1 cellular context compared by ENCODE assay signal in the genomic region with DNA sequence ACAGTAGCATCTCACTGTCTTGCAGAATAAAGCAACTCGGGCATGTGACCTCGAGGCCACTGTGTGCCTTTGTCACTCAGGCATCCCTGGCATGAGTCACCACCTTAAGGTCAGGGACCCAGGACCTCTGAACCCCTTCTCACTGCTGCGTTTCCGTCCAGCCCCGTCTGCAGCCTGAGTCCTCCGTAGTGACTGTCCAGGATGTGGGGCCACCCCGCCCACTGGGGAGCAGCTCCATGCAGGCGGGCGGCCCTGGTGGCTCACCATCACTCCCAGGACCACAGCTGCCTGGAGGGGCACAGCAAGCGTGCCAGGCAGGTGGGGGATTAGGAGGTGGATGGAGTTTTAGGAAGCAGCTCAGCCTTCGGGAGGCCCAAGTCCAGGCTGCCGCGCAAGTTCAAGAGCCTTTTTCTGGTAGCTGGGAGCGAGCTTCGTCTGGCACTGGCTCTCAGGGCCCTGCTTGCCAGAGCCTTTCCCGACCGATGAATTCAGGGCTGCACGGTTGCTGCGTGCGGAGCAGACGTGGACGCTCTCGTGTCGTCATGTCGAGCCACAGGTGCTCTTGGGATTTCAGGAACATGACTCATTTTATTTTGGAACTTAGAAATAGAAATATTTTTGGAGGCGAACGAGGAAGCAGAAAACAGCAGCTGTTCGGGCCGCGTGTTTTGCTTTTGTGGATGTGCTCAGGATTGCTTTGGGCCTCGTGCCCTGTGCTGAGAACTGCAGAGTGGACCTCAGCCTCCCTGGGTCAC.
TF ChIP-seq lines count a peak whose summit lies in the region.

No MANE protein-coding gene starts in this region.

TF ChIP-seq in SK-N-SH, 30 proteins besides CTCF, POLR2A, EP300 and RAD21:
- TF ChIP-seq GATA2 (CRISPR knock-in tag; IDR thresholded peaks at IDR 0.05), result no peak
- TF ChIP-seq, protein P1, sequence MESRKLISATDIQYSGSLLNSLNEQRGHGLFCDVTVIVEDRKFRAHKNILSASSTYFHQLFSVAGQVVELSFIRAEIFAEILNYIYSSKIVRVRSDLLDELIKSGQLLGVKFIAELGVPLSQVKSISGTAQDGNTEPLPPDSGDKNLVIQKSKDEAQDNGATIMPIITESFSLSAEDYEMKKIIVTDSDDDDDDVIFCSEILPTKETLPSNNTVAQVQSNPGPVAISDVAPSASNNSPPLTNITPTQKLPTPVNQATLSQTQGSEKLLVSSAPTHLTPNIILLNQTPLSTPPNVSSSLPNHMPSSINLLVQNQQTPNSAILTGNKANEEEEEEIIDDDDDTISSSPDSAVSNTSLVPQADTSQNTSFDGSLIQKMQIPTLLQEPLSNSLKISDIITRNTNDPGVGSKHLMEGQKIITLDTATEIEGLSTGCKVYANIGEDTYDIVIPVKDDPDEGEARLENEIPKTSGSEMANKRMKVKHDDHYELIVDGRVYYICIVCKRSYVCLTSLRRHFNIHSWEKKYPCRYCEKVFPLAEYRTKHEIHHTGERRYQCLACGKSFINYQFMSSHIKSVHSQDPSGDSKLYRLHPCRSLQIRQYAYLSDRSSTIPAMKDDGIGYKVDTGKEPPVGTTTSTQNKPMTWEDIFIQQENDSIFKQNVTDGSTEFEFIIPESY (IDR thresholded peaks at IDR 0.05; ENCODE audit: borderline replicate concordance, low read depth), result no peak
- TF ChIP-seq ELF1 (IDR thresholded peaks at IDR 0.05), result no peak
- no peak for TF ChIP-seq NRF1 (IDR thresholded peaks at IDR 0.05; ENCODE audit: low read depth, low read length)
- TF ChIP-seq USF1 (IDR thresholded peaks at IDR 0.05; ENCODE audit: borderline replicate concordance, low read depth), result no peak
- TF ChIP-seq REST (IDR thresholded peaks at IDR 0.05; ENCODE audit: low read depth, low read length), result no peak
- no peak for TF ChIP-seq EZH2phosphoT487 (IDR thresholded peaks at IDR 0.05; ENCODE audit: borderline replicate concordance, low read depth)
- TF ChIP-seq MEF2A (IDR thresholded peaks at IDR 0.05; ENCODE audit: borderline replicate concordance, low read depth), result no peak
- TF ChIP-seq FOXJ3 (CRISPR knock-in tag; IDR thresholded peaks at IDR 0.05), result no peak
- TF ChIP-seq FOSL2 (IDR thresholded peaks at IDR 0.05; ENCODE audit: borderline replicate concordance, low read depth), result no peak
- TF ChIP-seq TEAD4 (IDR thresholded peaks at IDR 0.05; ENCODE audit: borderline replicate concordance, insufficient read depth), result no peak
